In the genomic region with DNA sequence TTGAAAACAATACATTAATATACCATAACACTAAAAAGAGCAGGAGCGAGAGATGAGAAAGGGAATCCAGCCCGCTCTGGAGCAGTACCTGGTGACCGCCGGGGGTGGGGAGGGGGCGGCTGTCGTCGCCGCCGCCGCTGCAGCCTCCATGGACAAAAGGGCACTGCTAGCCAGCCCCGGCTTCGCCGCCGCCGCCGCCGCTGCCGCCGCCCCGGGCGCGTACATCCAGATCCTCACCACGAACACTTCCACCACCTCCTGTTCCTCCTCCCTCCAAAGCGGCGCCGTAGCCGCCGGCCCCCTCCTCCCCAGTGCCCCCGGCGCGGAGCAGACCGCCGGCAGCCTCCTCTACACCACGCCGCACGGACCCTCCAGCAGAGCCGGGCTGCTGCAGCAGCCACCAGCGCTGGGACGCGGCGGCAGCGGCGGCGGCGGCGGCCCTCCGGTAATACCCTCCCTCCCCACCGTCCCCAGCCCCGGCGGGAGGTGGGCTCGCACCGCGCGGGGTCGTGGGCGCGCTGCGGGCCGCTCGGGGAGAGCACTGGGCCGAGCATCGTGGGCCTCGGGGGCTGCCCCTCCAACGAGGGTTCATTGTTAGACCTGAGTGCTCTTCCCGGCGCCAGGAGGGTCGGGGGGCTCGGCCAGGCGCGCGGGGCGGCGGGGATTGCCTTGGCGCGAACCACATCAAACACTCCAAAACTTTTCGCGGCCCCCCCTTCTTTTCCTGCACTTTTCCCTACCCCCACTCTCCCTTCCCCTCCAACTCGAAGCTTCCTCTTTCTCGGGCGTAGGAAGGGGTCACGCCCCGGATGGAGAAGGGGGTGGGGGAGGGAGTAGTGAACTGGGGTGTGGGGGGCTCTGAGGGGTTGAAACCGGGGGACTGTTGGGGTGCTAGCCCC, we compare ENCODE assay signal across 2 cellular contexts.
A peak's percentile ranks its signal among the peaks of the same experiment; 100 is the strongest.
TF ChIP-seq lines count a peak whose summit lies in the region.

No MANE protein-coding gene starts in this region.

TF ChIP-seq in WTC11, 78 proteins besides CTCF, POLR2A, EP300 and RAD21 (continued from another document):
- TF ChIP-seq, protein P1, sequence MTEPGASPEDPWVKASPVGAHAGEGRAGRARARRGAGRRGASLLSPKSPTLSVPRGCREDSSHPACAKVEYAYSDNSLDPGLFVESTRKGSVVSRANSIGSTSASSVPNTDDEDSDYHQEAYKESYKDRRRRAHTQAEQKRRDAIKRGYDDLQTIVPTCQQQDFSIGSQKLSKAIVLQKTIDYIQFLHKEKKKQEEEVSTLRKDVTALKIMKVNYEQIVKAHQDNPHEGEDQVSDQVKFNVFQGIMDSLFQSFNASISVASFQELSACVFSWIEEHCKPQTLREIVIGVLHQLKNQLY (CRISPR knock-in tag; IDR thresholded peaks at IDR 0.05): no peak
- TF ChIP-seq, protein P2, sequence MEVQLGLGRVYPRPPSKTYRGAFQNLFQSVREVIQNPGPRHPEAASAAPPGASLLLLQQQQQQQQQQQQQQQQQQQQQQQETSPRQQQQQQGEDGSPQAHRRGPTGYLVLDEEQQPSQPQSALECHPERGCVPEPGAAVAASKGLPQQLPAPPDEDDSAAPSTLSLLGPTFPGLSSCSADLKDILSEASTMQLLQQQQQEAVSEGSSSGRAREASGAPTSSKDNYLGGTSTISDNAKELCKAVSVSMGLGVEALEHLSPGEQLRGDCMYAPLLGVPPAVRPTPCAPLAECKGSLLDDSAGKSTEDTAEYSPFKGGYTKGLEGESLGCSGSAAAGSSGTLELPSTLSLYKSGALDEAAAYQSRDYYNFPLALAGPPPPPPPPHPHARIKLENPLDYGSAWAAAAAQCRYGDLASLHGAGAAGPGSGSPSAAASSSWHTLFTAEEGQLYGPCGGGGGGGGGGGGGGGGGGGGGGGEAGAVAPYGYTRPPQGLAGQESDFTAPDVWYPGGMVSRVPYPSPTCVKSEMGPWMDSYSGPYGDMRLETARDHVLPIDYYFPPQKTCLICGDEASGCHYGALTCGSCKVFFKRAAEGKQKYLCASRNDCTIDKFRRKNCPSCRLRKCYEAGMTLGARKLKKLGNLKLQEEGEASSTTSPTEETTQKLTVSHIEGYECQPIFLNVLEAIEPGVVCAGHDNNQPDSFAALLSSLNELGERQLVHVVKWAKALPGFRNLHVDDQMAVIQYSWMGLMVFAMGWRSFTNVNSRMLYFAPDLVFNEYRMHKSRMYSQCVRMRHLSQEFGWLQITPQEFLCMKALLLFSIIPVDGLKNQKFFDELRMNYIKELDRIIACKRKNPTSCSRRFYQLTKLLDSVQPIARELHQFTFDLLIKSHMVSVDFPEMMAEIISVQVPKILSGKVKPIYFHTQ (CRISPR knock-in tag; IDR thresholded peaks at IDR 0.05): no peak
- TF ChIP-seq, protein P3, sequence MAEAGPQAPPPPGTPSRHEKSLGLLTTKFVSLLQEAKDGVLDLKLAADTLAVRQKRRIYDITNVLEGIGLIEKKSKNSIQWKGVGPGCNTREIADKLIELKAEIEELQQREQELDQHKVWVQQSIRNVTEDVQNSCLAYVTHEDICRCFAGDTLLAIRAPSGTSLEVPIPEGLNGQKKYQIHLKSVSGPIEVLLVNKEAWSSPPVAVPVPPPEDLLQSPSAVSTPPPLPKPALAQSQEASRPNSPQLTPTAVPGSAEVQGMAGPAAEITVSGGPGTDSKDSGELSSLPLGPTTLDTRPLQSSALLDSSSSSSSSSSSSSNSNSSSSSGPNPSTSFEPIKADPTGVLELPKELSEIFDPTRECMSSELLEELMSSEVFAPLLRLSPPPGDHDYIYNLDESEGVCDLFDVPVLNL (CRISPR knock-in tag; IDR thresholded peaks at IDR 0.05; ENCODE audit: borderline replicate concordance, low read depth): peak; percentile 16; the same call in 1 of the 2 replicates
TF ChIP-seq in WTC11: peak in this region for 9.

TF ChIP-seq in HepG2, 621 proteins besides CTCF, POLR2A, EP300 and RAD21 (continued from another document):
- TF ChIP-seq, protein P4, sequence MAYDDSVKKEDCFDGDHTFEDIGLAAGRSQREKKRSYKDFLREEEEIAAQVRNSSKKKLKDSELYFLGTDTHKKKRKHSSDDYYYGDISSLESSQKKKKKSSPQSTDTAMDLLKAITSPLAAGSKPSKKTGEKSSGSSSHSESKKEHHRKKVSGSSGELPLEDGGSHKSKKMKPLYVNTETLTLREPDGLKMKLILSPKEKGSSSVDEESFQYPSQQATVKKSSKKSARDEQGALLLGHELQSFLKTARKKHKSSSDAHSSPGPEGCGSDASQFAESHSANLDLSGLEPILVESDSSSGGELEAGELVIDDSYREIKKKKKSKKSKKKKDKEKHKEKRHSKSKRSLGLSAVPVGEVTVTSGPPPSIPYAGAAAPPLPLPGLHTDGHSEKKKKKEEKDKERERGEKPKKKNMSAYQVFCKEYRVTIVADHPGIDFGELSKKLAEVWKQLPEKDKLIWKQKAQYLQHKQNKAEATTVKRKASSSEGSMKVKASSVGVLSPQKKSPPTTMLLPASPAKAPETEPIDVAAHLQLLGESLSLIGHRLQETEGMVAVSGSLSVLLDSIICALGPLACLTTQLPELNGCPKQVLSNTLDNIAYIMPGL (CRISPR knock-in tag; IDR thresholded peaks at IDR 0.05; ENCODE audit: borderline replicate concordance in 1 of 2, low read depth in 1 of 2): peak in 1 of 2 experiments; percentile 20; a peak in 2 of 4 replicates
- TF ChIP-seq POLR2G (IDR thresholded peaks at IDR 0.05; ENCODE audit: low read depth, low read length) (peak; percentile 62), FIP1L1 (IDR thresholded peaks at IDR 0.05; ENCODE audit: borderline replicate concordance, insufficient read depth, low read depth, low read length) (no peak), TAF1 (CRISPR knock-in tag; IDR thresholded peaks at IDR 0.05) (0 out of 2 replicates have a peak, but pooled peaks have one; percentile 3), MED8 (CRISPR knock-in tag; IDR thresholded peaks at IDR 0.05; ENCODE audit: insufficient replicate concordance) (no peak), ZNF703 (CRISPR knock-in tag; IDR thresholded peaks at IDR 0.05; ENCODE audit: borderline replicate concordance) (no peak), ZMYM2 (CRISPR knock-in tag; IDR thresholded peaks at IDR 0.05) (no peak), ARNTL (CRISPR knock-in tag; IDR thresholded peaks at IDR 0.05) (no peak), DNMT3B (CRISPR knock-in tag; conservative IDR thresholded peaks at IDR 0.05) (no peak), KAT7 (CRISPR knock-in tag; IDR thresholded peaks at IDR 0.05; ENCODE audit: borderline replicate concordance) (peak; percentile 57; the same call in 1 of the 2 replicates), GABPA (IDR thresholded peaks at IDR 0.05; ENCODE audit: low read depth, low read length) (peak; percentile 27; the same call in 1 of the 2 replicates), GABPA (CRISPR knock-in tag; IDR thresholded peaks at IDR 0.05; ENCODE audit: low read depth) (peak; percentile 75), MAZ (IDR thresholded peaks at IDR 0.05; ENCODE audit: borderline replicate concordance, low read depth, low read length) (no peak), MAZ (CRISPR knock-in tag; IDR thresholded peaks at IDR 0.05; ENCODE audit: low read depth) (peak; percentile 6; the same call in 1 of the 2 replicates), ZNF570 (CRISPR knock-in tag; IDR thresholded peaks at IDR 0.05; ENCODE audit: borderline replicate concordance) (no peak), SNAI1 (CRISPR knock-in tag; IDR thresholded peaks at IDR 0.05; ENCODE audit: borderline replicate concordance) (no peak), CC2D1A (CRISPR knock-in tag; IDR thresholded peaks at IDR 0.05) (no peak), NRL (CRISPR knock-in tag; IDR thresholded peaks at IDR 0.05; ENCODE audit: borderline replicate concordance) (peak; percentile 3; the same call in 1 of the 2 replicates), NFE2L1 (CRISPR knock-in tag; IDR thresholded peaks at IDR 0.05; ENCODE audit: borderline replicate concordance) (no peak), ZNF558 (CRISPR knock-in tag; IDR thresholded peaks at IDR 0.05; ENCODE audit: borderline replicate concordance) (peak; percentile 70; the same call in 1 of the 2 replicates), ZNF30 (CRISPR knock-in tag; IDR thresholded peaks at IDR 0.05) (no peak), NPAS2 (CRISPR knock-in tag; IDR thresholded peaks at IDR 0.05; ENCODE audit: borderline replicate concordance) (no peak), PHF20 (CRISPR knock-in tag; IDR thresholded peaks at IDR 0.05) (peak; percentile 8; the same call in 1 of the 2 replicates), ZFY (CRISPR knock-in tag; IDR thresholded peaks at IDR 0.05) (peak; percentile 50), ZMYM4 (CRISPR knock-in tag; IDR thresholded peaks at IDR 0.05) (0 out of 2 replicates have a peak, but pooled peaks have one; percentile 26), ZNF335 (CRISPR knock-in tag; IDR thresholded peaks at IDR 0.05) (no peak), SP4 (CRISPR knock-in tag; IDR thresholded peaks at IDR 0.05) (peak; percentile 48), HNRNPK (IDR thresholded peaks at IDR 0.05; ENCODE audit: low read depth, low read length, poor library complexity, severe bottlenecking) (peak; percentile 74), RELA (CRISPR knock-in tag; IDR thresholded peaks at IDR 0.05) (no peak; the same call in 1 of the 2 replicates), STAT5B (CRISPR knock-in tag; IDR thresholded peaks at IDR 0.05) (no peak), ZNF589 (CRISPR knock-in tag; conservative IDR thresholded peaks at IDR 0.05) (peak; percentile 14; the same call in 1 of the 2 replicates), ZNF343 (CRISPR knock-in tag; IDR thresholded peaks at IDR 0.05) (peak; percentile 6; the same call in 1 of the 2 replicates)
- TF ChIP-seq, protein P5, sequence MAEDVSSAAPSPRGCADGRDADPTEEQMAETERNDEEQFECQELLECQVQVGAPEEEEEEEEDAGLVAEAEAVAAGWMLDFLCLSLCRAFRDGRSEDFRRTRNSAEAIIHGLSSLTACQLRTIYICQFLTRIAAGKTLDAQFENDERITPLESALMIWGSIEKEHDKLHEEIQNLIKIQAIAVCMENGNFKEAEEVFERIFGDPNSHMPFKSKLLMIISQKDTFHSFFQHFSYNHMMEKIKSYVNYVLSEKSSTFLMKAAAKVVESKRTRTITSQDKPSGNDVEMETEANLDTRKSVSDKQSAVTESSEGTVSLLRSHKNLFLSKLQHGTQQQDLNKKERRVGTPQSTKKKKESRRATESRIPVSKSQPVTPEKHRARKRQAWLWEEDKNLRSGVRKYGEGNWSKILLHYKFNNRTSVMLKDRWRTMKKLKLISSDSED (CRISPR knock-in tag; IDR thresholded peaks at IDR 0.05): 0 out of 2 replicates have a peak, but pooled peaks have one; percentile 53
- TF ChIP-seq, protein P6, sequence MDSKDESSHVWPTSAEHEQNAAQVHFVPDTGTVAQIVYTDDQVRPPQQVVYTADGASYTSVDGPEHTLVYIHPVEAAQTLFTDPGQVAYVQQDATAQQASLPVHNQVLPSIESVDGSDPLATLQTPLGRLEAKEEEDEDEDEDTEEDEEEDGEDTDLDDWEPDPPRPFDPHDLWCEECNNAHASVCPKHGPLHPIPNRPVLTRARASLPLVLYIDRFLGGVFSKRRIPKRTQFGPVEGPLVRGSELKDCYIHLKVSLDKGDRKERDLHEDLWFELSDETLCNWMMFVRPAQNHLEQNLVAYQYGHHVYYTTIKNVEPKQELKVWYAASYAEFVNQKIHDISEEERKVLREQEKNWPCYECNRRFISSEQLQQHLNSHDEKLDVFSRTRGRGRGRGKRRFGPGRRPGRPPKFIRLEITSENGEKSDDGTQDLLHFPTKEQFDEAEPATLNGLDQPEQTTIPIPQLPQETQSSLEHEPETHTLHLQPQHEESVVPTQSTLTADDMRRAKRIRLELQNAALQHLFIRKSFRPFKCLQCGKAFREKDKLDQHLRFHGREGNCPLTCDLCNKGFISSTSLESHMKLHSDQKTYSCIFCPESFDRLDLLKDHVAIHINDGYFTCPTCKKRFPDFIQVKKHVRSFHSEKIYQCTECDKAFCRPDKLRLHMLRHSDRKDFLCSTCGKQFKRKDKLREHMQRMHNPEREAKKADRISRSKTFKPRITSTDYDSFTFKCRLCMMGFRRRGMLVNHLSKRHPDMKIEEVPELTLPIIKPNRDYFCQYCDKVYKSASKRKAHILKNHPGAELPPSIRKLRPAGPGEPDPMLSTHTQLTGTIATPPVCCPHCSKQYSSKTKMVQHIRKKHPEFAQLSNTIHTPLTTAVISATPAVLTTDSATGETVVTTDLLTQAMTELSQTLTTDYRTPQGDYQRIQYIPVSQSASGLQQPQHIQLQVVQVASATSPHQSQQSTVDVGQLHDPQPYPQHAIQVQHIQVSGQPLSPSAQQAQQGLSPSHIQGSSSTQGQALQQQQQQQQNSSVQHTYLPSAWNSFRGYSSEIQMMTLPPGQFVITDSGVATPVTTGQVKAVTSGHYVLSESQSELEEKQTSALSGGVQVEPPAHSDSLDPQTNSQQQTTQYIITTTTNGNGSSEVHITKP (CRISPR knock-in tag; IDR thresholded peaks at IDR 0.05; ENCODE audit: low read depth): no peak
- TF ChIP-seq, protein P7, sequence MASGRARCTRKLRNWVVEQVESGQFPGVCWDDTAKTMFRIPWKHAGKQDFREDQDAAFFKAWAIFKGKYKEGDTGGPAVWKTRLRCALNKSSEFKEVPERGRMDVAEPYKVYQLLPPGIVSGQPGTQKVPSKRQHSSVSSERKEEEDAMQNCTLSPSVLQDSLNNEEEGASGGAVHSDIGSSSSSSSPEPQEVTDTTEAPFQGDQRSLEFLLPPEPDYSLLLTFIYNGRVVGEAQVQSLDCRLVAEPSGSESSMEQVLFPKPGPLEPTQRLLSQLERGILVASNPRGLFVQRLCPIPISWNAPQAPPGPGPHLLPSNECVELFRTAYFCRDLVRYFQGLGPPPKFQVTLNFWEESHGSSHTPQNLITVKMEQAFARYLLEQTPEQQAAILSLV (CRISPR knock-in tag; IDR thresholded peaks at IDR 0.05; ENCODE audit: borderline replicate concordance): peak; percentile 1; the same call in 1 of the 2 replicates
